Comparison of ENCODE assay signal across 11 cellular contexts in the genomic region with DNA sequence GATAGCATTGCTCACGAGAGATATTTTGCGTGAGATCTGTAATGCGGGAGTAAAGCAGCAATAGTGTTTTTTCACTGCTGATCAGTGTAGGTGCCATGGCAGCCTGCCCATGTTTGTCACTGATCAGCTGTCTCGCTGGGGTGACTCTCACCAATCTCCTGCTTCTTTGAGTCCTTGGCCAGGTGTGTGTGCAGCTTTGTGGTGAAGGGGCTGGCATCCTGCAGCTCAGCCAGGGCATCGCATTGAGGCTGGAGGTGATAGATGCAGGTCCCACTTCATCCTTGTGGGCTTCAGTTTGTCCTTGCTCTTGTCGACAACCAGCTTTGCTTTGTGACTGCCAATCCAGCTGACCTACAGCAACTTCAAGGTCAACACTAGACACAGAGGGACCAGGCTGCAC.
DNase-seq lines count a peak whose midpoint lies in the region; ATAC-seq and TF ChIP-seq lines count a peak whose summit lies in the region.
"Had no signal": no experiment of that assay in that cellular context is flagged by ENCODE, and none has a peak within 500 bp of the region (broad histone marks: within the 10 kb centered on the region; RNA-seq: fewer than 3 reads in every experiment).

No MANE protein-coding gene starts in this region.

- H3K9me3 ChIP-seq in BLaER1: no peaks in the 10 kb centered on the region

- no peaks in the 10 kb centered on the region for H3K36me3 ChIP-seq in BLaER1

- no peak overlapping the region for H3K4me3 Mint-ChIP-seq in activated B cell treated with CpG ODN at 0.5 μM for 24 hours

- H4K20me1 ChIP-seq in BLaER1: no peaks in the 10 kb centered on the region

- peaks cover 60% of the 10 kb centered on the region for H3K4me1 ChIP-seq in BLaER1

- intact Hi-C loops in activated B cell treated with CpG ODN at 0.5 μM for 24 hours (cut with micrococcal nuclease): loop anchor here (5.0 kb wide), 1 partner anchor 64 kb away; no protein-coding TSS in a partner anchor

- POLR2A ChIA-PET in activated B cell treated with CpG ODN at 0.5 μM for 24 hours (lab: Charles Lee): interaction anchor here (0.6 to 4.1 kb wide), 18 partner anchors 13 to 379 kb away, joined by 3 to 35 read pairs (median 12); no protein-coding TSS in a partner anchor

- peak overlapping the region; percentile 92 for H3K27ac Mint-ChIP-seq in activated B cell treated with CpG ODN at 0.5 μM for 24 hours

- no peaks in the 10 kb centered on the region for H3K9me3 Mint-ChIP-seq in activated B cell treated with CpG ODN at 0.5 μM for 24 hours

- H3K27me3 Mint-ChIP-seq in activated B cell treated with CpG ODN at 0.5 μM for 24 hours: no peaks in the 10 kb centered on the region

- H3K27ac ChIP-seq in BLaER1: peak overlapping the region; percentile 47
- H3K27ac ChIP-seq: RWPE1 had no signal

- H3K4me3 ChIP-seq in BLaER1: no peak overlapping the region

- DNase-seq in DMS79 (lab: John Stamatoyannopoulos, UW): peak; percentile 13
- no peak for DNase-seq in activated B cell treated with CpG ODN at 0.5 μM for 24 hours
- DNase-seq in islet precursor cell: peak; percentile 28
- no peak for DNase-seq in COR-L47 (lab: John Stamatoyannopoulos, UW)
- DNase-seq in nucleus accumbens (lab: John Stamatoyannopoulos, UW): no peak
- DNase-seq: effector memory CD4-positive, alpha-beta T cell; foreskin melanocyte; T-helper 9 cell had no signal

- TF ChIP-seq CTCF in activated B cell treated with CpG ODN at 0.5 μM for 24 hours (IDR thresholded peaks at IDR 0.05): no peak

- H3K9ac ChIP-seq in BLaER1: peak overlapping the region; percentile 32; the same call in 1 of the 2 replicates

- peak overlapping the region; percentile 75 for H3K4me2 ChIP-seq in BLaER1

- peaks cover 53% of the 10 kb centered on the region for H3K4me1 Mint-ChIP-seq in activated B cell treated with CpG ODN at 0.5 μM for 24 hours

- no peaks in the 10 kb centered on the region for H3K27me3 ChIP-seq in BLaER1

- ATAC-seq in activated B cell treated with CpG ODN at 0.5 μM for 24 hours (ENCODE audit: low read depth) (no peak), GM21528 (IDR thresholded peaks at IDR 0.05; ENCODE audit: low FRiP score, unreplicated experiment) (no peak)

- CTCF ChIA-PET in activated B cell treated with CpG ODN at 0.5 μM for 24 hours (lab: Charles Lee): interaction anchor here (0.7 to 13.1 kb wide), 14 partner anchors 9 to 460 kb away, joined by 3 to 298 read pairs (median 4); partner anchors contain the start of gene CXCR4

- no peaks in the 10 kb centered on the region for H3K36me3 Mint-ChIP-seq in activated B cell treated with CpG ODN at 0.5 μM for 24 hours (ENCODE audit: low read depth)

Comparison
In these comparisons a context has a peak if more than half of its experiments do, and no peak if none do; other contexts are left out.
1. DNase-seq: peak in DMS79 (single experiment) and islet precursor cell (single experiment); none in activated B cell treated with CpG ODN at 0.5 μM for 24 hours (single experiment), COR-L47 (single experiment) and nucleus accumbens (0 of 56).